1 cellular context compared by ENCODE assay signal in the genomic region with DNA sequence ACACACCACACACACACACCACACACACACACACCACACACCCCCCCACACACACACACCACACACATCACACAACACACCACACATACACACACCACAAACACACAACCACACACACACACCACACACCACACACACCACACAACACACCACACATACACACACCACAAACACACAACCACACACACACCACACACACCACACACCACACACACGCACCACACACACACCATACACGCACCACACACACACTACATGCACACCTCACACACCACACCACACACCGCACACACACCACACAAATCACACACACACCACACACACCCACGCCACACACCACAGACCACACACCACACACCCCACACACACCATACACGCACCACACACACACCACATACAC.
A peak's percentile ranks its signal among the peaks of the same experiment; 100 is the strongest.
TF ChIP-seq lines count a peak whose summit lies in the region.

No MANE protein-coding gene starts in this region.

TF ChIP-seq in HepG2, 621 proteins besides CTCF, POLR2A, EP300 and RAD21 (continued from another document):
- TF ChIP-seq, protein P1, sequence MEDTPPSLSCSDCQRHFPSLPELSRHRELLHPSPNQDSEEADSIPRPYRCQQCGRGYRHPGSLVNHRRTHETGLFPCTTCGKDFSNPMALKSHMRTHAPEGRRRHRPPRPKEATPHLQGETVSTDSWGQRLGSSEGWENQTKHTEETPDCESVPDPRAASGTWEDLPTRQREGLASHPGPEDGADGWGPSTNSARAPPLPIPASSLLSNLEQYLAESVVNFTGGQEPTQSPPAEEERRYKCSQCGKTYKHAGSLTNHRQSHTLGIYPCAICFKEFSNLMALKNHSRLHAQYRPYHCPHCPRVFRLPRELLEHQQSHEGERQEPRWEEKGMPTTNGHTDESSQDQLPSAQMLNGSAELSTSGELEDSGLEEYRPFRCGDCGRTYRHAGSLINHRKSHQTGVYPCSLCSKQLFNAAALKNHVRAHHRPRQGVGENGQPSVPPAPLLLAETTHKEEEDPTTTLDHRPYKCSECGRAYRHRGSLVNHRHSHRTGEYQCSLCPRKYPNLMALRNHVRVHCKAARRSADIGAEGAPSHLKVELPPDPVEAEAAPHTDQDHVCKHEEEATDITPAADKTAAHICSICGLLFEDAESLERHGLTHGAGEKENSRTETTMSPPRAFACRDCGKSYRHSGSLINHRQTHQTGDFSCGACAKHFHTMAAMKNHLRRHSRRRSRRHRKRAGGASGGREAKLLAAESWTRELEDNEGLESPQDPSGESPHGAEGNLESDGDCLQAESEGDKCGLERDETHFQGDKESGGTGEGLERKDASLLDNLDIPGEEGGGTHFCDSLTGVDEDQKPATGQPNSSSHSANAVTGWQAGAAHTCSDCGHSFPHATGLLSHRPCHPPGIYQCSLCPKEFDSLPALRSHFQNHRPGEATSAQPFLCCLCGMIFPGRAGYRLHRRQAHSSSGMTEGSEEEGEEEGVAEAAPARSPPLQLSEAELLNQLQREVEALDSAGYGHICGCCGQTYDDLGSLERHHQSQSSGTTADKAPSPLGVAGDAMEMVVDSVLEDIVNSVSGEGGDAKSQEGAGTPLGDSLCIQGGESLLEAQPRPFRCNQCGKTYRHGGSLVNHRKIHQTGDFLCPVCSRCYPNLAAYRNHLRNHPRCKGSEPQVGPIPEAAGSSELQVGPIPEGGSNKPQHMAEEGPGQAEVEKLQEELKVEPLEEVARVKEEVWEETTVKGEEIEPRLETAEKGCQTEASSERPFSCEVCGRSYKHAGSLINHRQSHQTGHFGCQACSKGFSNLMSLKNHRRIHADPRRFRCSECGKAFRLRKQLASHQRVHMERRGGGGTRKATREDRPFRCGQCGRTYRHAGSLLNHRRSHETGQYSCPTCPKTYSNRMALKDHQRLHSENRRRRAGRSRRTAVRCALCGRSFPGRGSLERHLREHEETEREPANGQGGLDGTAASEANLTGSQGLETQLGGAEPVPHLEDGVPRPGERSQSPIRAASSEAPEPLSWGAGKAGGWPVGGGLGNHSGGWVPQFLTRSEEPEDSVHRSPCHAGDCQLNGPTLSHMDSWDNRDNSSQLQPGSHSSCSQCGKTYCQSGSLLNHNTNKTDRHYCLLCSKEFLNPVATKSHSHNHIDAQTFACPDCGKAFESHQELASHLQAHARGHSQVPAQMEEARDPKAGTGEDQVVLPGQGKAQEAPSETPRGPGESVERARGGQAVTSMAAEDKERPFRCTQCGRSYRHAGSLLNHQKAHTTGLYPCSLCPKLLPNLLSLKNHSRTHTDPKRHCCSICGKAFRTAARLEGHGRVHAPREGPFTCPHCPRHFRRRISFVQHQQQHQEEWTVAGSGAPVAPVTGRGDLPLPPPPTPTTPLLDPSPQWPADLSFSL (CRISPR knock-in tag; IDR thresholded peaks at IDR 0.05) = peak; percentile 99
- TF ChIP-seq CHD4 (IDR thresholded peaks at IDR 0.05; ENCODE audit: borderline replicate concordance, low read length) = peak; percentile 89
- TF ChIP-seq ZBTB1 (CRISPR knock-in tag; IDR thresholded peaks at IDR 0.05; ENCODE audit: borderline replicate concordance) = no peak
- TF ChIP-seq, protein P2, sequence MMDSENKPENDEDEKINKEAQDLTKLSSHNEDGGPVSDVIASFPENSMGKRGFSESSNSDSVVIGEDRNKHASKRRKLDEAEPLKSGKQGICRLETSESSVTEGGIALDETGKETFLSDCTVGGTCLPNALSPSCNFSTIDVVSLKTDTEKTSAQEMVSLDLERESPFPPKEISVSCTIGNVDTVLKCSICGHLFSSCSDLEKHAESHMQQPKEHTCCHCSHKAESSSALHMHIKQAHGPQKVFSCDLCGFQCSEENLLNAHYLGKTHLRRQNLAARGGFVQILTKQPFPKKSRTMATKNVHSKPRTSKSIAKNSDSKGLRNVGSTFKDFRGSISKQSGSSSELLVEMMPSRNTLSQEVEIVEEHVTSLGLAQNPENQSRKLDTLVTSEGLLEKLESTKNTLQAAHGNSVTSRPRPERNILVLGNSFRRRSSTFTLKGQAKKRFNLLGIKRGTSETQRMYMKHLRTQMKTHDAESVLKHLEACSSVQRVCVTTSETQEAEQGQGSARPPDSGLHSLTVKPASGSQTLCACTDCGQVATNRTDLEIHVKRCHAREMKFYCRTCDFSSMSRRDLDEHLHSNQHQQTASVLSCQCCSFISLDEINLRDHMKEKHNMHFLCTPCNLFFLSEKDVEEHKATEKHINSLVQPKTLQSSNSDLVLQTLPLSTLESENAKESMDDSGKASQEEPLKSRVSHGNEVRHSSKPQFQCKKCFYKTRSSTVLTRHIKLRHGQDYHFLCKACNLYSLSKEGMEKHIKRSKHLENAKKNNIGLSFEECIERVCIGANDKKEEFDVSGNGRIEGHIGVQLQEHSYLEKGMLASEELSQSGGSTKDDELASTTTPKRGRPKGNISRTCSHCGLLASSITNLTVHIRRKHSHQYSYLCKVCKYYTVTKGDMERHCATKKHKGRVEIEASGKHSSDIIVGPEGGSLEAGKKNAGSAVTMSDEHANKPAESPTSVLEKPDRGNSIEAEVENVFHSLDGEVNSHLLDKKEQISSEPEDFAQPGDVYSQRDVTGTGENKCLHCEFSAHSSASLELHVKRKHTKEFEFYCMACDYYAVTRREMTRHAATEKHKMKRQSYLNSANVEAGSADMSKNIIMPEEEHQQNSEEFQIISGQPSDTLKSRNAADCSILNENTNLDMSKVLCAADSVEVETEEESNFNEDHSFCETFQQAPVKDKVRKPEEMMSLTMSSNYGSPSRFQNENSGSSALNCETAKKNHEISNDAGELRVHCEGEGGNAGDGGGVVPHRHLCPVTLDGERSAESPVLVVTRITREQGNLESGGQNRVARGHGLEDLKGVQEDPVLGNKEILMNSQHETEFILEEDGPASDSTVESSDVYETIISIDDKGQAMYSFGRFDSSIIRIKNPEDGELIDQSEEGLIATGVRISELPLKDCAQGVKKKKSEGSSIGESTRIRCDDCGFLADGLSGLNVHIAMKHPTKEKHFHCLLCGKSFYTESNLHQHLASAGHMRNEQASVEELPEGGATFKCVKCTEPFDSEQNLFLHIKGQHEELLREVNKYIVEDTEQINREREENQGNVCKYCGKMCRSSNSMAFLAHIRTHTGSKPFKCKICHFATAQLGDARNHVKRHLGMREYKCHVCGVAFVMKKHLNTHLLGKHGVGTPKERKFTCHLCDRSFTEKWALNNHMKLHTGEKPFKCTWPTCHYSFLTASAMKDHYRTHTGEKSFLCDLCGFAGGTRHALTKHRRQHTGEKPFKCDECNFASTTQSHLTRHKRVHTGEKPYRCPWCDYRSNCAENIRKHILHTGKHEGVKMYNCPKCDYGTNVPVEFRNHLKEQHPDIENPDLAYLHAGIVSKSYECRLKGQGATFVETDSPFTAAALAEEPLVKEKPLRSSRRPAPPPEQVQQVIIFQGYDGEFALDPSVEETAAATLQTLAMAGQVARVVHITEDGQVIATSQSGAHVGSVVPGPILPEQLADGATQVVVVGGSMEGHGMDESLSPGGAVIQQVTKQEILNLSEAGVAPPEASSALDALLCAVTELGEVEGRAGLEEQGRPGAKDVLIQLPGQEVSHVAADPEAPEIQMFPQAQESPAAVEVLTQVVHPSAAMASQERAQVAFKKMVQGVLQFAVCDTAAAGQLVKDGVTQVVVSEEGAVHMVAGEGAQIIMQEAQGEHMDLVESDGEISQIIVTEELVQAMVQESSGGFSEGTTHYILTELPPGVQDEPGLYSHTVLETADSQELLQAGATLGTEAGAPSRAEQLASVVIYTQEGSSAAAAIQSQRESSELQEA (CRISPR knock-in tag; IDR thresholded peaks at IDR 0.05; ENCODE audit: not compliant biosample characterization) = no peak
TF ChIP-seq in HepG2: peak in this region for 5.
